8 cellular contexts compared by ENCODE assay signal in the genomic region with DNA sequence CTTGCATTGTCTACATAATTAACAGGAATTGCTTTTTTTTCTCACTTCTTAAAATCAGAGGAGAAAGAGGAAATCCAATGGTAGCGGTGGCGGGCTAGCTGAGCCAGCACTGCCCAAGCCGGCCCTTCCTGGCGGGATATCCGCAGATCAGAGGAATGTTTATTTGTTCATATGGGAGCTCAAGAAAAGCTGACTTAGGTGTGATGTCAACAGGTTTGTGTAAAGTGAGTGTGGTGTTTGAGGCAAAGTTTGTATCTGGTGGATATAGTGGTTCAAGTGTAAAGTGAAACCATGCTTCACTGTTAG. TPM values are rescaled to one million over a fixed set of nuclear protein-coding genes. Genes with fewer than 3 reads are reported as not detected.
DNase-seq lines count a peak whose midpoint lies in the region; ATAC-seq, FAIRE-seq and TF ChIP-seq lines count a peak whose summit lies in the region.

No MANE protein-coding gene starts in this region.

- no peaks in the 10 kb centered on the region for H3K9me3 Mint-ChIP-seq in endothelial cell (ENCODE audit: unreplicated experiment)

- intact Hi-C loops in PC-3 (cut with micrococcal nuclease) = loop anchor here (1.0 kb wide), 1 partner anchor 86 kb away; no protein-coding TSS in a partner anchor

- no peaks in the 10 kb centered on the region for H3K9me2 ChIP-seq in PC-3 (replicated peaks; ENCODE audit: low read length)

- no peak overlapping the region for H3K27ac ChIP-seq in PC-3 (ENCODE audit: low read length)
- peak overlapping the region; percentile 43 for H3K27ac ChIP-seq in neutrophil

- no peak for TF ChIP-seq POLR2A in GM12892 (IDR thresholded peaks at IDR 0.05; ENCODE audit: low read depth, low read length)

- H3K4me3 Mint-ChIP-seq in endothelial cell (ENCODE audit: unreplicated experiment) = peak overlapping the region; percentile 99

- no TSS peak for BruUV-seq in PC-3 (replicated peaks; lab: Mats Ljungman, UMichigan)

- ATAC-seq in PC-3 (no peak), HG02884 (IDR thresholded peaks at IDR 0.05; ENCODE audit: unreplicated experiment) (no peak)

- H3K4me3 ChIP-seq in PC-3 (ENCODE audit: low read length) (peak overlapping the region; percentile 82), neutrophil (ENCODE audit: low read depth in 1 of 2, low read length in 1 of 2) (peak overlapping the region; percentile 67 to 68)

- H3K79me2 ChIP-seq in PC-3 (ENCODE audit: low read length) = peaks cover 10% of the 10 kb centered on the region; the same call in 1 of the 2 replicates

- H3K9ac ChIP-seq in PC-3 (ENCODE audit: low read length) = no peak overlapping the region

- peaks cover 17% of the 10 kb centered on the region for H3K36me3 Mint-ChIP-seq in endothelial cell (ENCODE audit: low read depth, unreplicated experiment)

- H2AFZ ChIP-seq in PC-3 (ENCODE audit: low read length) = peak overlapping the region; percentile 98

- peak; percentile 10 for DNase-seq in ELR (ENCODE audit: low read depth)
- DNase-seq in PC-3 = no peak
- no peak for DNase-seq in endothelial cell (ENCODE audit: low spot score)
- DNase-seq in stimulated activated CD4-positive, alpha-beta T cell treated with anti-CD3 and anti-CD28 coated beads, Interleukin-2, amount 100 ng/mL, for 24 hours = no peak
- DNase-seq in cerebellar nuclear complex (lab: John Stamatoyannopoulos, UW) = no peak
- no peak for DNase-seq in GM12892 (ENCODE audit: insufficient read length)

- peak overlapping the region; percentile 96 for H3K27ac Mint-ChIP-seq in endothelial cell (ENCODE audit: unreplicated experiment)

- FAIRE-seq in GM12892 (lab: Jason Lieb, UNC) = no peak

- 0 out of 2 replicates have a peak, but pooled peaks have one; percentile 7 for TF ChIP-seq CTCF in PC-3 (conservative IDR thresholded peaks at IDR 0.05; ENCODE audit: low read depth, low read length)
- no peak for TF ChIP-seq CTCF in endothelial cell (IDR thresholded peaks at IDR 0.05; ENCODE audit: unreplicated experiment)
- TF ChIP-seq CTCF in neutrophil (IDR thresholded peaks at IDR 0.05) = no peak

- H3F3A ChIP-seq in PC-3 (ENCODE audit: low read length, unreplicated experiment) = no peaks in the 10 kb centered on the region

- H3K27me3 ChIP-seq in PC-3 (ENCODE audit: low read length) = no peaks in the 10 kb centered on the region
- H3K27me3 ChIP-seq in neutrophil = no peaks in the 10 kb centered on the region

- POLR2A ChIA-PET in PC-3 (lab: Charles Lee; ENCODE audit: unreplicated experiment) = no interaction called here

- H4K20me1 ChIP-seq in PC-3 (ENCODE audit: low read length) = no peaks in the 10 kb centered on the region

- H3K4me1 ChIP-seq in PC-3 (ENCODE audit: insufficient read depth, low read length) (peaks cover 5% of the 10 kb centered on the region; the same call in 1 of the 2 replicates), neutrophil (ENCODE audit: control insufficient read depth in 1 of 2, insufficient read depth in 1 of 2, low read depth in 1 of 2, low read length in 1 of 2) (peaks cover 22 to 24% of the 10 kb centered on the region in 2 experiments)

- H3K9me3 ChIP-seq in PC-3 (ENCODE audit: low read length) (no peaks in the 10 kb centered on the region), neutrophil (no peaks in the 10 kb centered on the region)

- peaks cover 9% of the 10 kb centered on the region for H3K27me3 Mint-ChIP-seq in endothelial cell (ENCODE audit: unreplicated experiment)

- H3K4me1 Mint-ChIP-seq in endothelial cell (ENCODE audit: unreplicated experiment) = peaks cover 49% of the 10 kb centered on the region

- CTCF ChIA-PET in PC-3 (lab: Charles Lee) = no interaction called here

- no peaks in the 10 kb centered on the region for H3K36me3 ChIP-seq in PC-3 (ENCODE audit: low read depth, low read length)
- no peaks in the 10 kb centered on the region for H3K36me3 ChIP-seq in neutrophil

- peak overlapping the region; percentile 98 for H3K4me2 ChIP-seq in PC-3 (ENCODE audit: low read length)

RNA-seq across cellular contexts. Expression of a gene that starts 0.5 kb away (rescaled TPM):
- total RNA-seq in PC-3 (2014; rRNA removed) = 15.8 and 19.5 TPM in 2 replicates
- 211 TPM for total RNA-seq in endothelial cell (ENCODE audit: unreplicated experiment)
- polyA plus RNA-seq in GM12892 (2012; ENCODE audit: missing spikeins) = 33.1 TPM

Comparison
In these comparisons a context has a peak if more than half of its experiments do, and no peak if none do; other contexts are left out.
1. RNA of a gene that starts 0.5 kb away (total RNA-seq): 211 TPM in endothelial cell (single experiment); 15.8 to 19.5 TPM in PC-3; every median in the first group is over 10 times any median in the second.